ENCODE assay signal across 1 cellular context in genomic region chr9:87327567-87328125, GRCh38.
TF ChIP-seq lines count a peak whose summit lies in the region.

No MANE protein-coding gene starts in this region.

TF ChIP-seq in SK-N-SH, 30 proteins besides CTCF, POLR2A, EP300 and RAD21 (continued from another document):
- no peak for TF ChIP-seq USF1 (IDR thresholded peaks at IDR 0.05; ENCODE audit: borderline replicate concordance, low read depth)
